11 cellular contexts compared by ENCODE assay signal in genomic region chr19:13718733-13719132, GRCh38. TPM values are rescaled to one million over a fixed set of nuclear protein-coding genes. Genes with fewer than 3 reads are reported as not detected.
A peak's percentile ranks its signal among the peaks of the same experiment; 100 is the strongest.
DNase-seq lines count a peak whose midpoint lies in the region; ATAC-seq, FAIRE-seq and TF ChIP-seq lines count a peak whose summit lies in the region.
"Had no signal": no experiment of that assay in that cellular context is flagged by ENCODE, and none has a peak within 500 bp of the region (broad histone marks: within the 10 kb centered on the region; RNA-seq: fewer than 3 reads in every experiment).

No MANE protein-coding gene starts in this region.

- no peak overlapping the region for H3K4me3 Mint-ChIP-seq in activated T-cell treated with anti-CD3 and anti-CD28 coated beads, Interleukin-2, amount 50 U/mL, for 24 hours

- H3K79me1 ChIP-seq in H1 (ENCODE audit: low read depth, low read length): no peaks in the 10 kb centered on the region

- TF ChIP-seq CTCF in right atrium auricular region (IDR thresholded peaks at IDR 0.05) (peak in 1 of 2 donors; percentile 63), OCI-LY1 (IDR thresholded peaks at IDR 0.05; ENCODE audit: low read length) (peak; percentile 8; the same call in 1 of the 2 replicates), H1 (IDR thresholded peaks at IDR 0.05; ENCODE audit: control extremely low read depth in 1 of 3, insufficient read depth in 1 of 3, low read depth in 1 of 3, low read length in 3 of 3) (peak; percentile 42 to 59 (median 57))

- H3K4me2 ChIP-seq in OCI-LY1 (ENCODE audit: low read length) (no peak overlapping the region), H1 (ENCODE audit: insufficient read depth in 1 of 2, low read depth in 2 of 2, low read length in 2 of 2) (no peak overlapping the region)
- H3K4me2 ChIP-seq: BLaER1 had no signal

- no peak overlapping the region for H3K14ac ChIP-seq in H1 (ENCODE audit: insufficient read length)

- H3K9me3 Mint-ChIP-seq in activated T-cell treated with anti-CD3 and anti-CD28 coated beads, Interleukin-2, amount 50 U/mL, for 24 hours: peaks cover 8% of the 10 kb centered on the region

- no peaks in the 10 kb centered on the region for H3K27me3 Mint-ChIP-seq in activated T-cell treated with anti-CD3 and anti-CD28 coated beads, Interleukin-2, amount 50 U/mL, for 24 hours

- H3K4ac ChIP-seq in H1 (replicated peaks; ENCODE audit: insufficient read length, low read depth, low read length): no peak overlapping the region

- no peak overlapping the region for H3K9ac ChIP-seq in OCI-LY1 (ENCODE audit: low read length)
- H3K9ac ChIP-seq in H1 (replicated peaks in 1 of 4; ENCODE audit: extremely low read depth in 1 of 4, low read depth in 3 of 4, low read length in 3 of 4): no peak overlapping the region
- H3K9ac ChIP-seq: BLaER1, parathyroid adenoma had no signal

- H3K23ac ChIP-seq in H1 (ENCODE audit: insufficient read length): no peak overlapping the region

- no peak overlapping the region for H2BK12ac ChIP-seq in H1 (ENCODE audit: low read depth, low read length)

- H3K79me2 ChIP-seq in OCI-LY1 (ENCODE audit: insufficient read depth, low read length) (no peaks in the 10 kb centered on the region), H1 (ENCODE audit: control insufficient read depth in 1 of 2, insufficient read depth in 2 of 2, low read length in 2 of 2) (no peaks in the 10 kb centered on the region)
- H3K79me2 ChIP-seq: parathyroid adenoma had no signal

- intact Hi-C loops in Right ventricle myocardium superior (cut with DNase I): no loop called here

- H3K9me3 ChIP-seq in right atrium auricular region (peaks cover 0 to 17% of the 10 kb centered on the region in 2 donors), OCI-LY1 (ENCODE audit: low read length) (no peaks in the 10 kb centered on the region), H1 (ENCODE audit: insufficient read depth in 2 of 2, low read depth in 1 of 2, low read length in 1 of 2) (peaks cover 0 to 7% of the 10 kb centered on the region in 2 experiments; a peak in 2 of 4 replicates)

- no peaks in the 10 kb centered on the region for H3K4me1 ChIP-seq in right atrium auricular region
- H3K4me1 ChIP-seq in OCI-LY1 (ENCODE audit: insufficient read depth, low read length, severe bottlenecking): no peaks in the 10 kb centered on the region
- H3K4me1 ChIP-seq in H1 (replicated peaks in 1 of 4; ENCODE audit: control insufficient read depth in 3 of 4, insufficient read depth in 4 of 4, low read length in 3 of 4): no peaks in the 10 kb centered on the region
- H3K4me1 ChIP-seq: BLaER1, parathyroid adenoma had no signal

- no peaks in the 10 kb centered on the region for H4K20me1 ChIP-seq in OCI-LY1 (ENCODE audit: insufficient read depth, low read length)
- no peaks in the 10 kb centered on the region for H4K20me1 ChIP-seq in H1 (replicated peaks in 1 of 2; ENCODE audit: control insufficient read depth in 1 of 2, insufficient read depth in 2 of 2, low read length in 2 of 2)
- H4K20me1 ChIP-seq: BLaER1 had no signal

- no peak overlapping the region for H3K4me3 ChIP-seq in right atrium auricular region
- H3K4me3 ChIP-seq in OCI-LY1 (ENCODE audit: low read depth, low read length, poor library complexity, severe bottlenecking): no peak overlapping the region
- H3K4me3 ChIP-seq in H1 (ENCODE audit: extremely low read depth in 1 of 4, insufficient read depth in 2 of 4, low read depth in 3 of 4, low read length in 4 of 4): no peak overlapping the region
- H3K4me3 ChIP-seq: BLaER1 had no signal

- H2AFZ ChIP-seq in OCI-LY1 (ENCODE audit: low read length) (no peak overlapping the region), H1 (ENCODE audit: low read length) (no peak overlapping the region)
- H2AFZ ChIP-seq: parathyroid adenoma had no signal

- no peak overlapping the region for H4K91ac ChIP-seq in H1 (replicated peaks; ENCODE audit: insufficient read length, low read length)

- DNase-seq in Right ventricle myocardium superior (peak; percentile 51), right atrium auricular region (ENCODE audit: low spot score) (no peak), H1 (ENCODE audit: low read depth in 1 of 2, low spot score in 2 of 2) (peak in 1 of 2 experiments; percentile 29), occipital lobe (lab: John Stamatoyannopoulos, UW) (peak; percentile 38), GM19239 (ENCODE audit: insufficient read length, low spot score) (no peak)
- no peak for DNase-seq in activated T-cell treated with anti-CD3 and anti-CD28 coated beads, Interleukin-2, amount 50 U/mL, for 24 hours

- no peak overlapping the region for H3K27ac Mint-ChIP-seq in activated T-cell treated with anti-CD3 and anti-CD28 coated beads, Interleukin-2, amount 50 U/mL, for 24 hours

- WGBS in H1 (ENCODE audit: extremely low coverage in 1 of 2, insufficient coverage in 1 of 2, insufficient read length in 1 of 2, insufficient replicate concordance in 2 of 2, low coverage in 1 of 2, low lambda C conversion rate in 2 of 2, missing lambda C conversion rate in 1 of 2), 2 experiments: 53% methylated on average over 9 of the region's 9 CpGs; no CpG with 5 or more reads in 1 of the 2 experiments

- H3K23me2 ChIP-seq in H1 (ENCODE audit: low read depth, low read length): no peaks in the 10 kb centered on the region

- H2BK15ac ChIP-seq in H1 (ENCODE audit: low read length): no peak overlapping the region

- no peaks in the 10 kb centered on the region for H3K36me3 Mint-ChIP-seq in activated T-cell treated with anti-CD3 and anti-CD28 coated beads, Interleukin-2, amount 50 U/mL, for 24 hours (ENCODE audit: low read depth)

- no peak overlapping the region for H2BK20ac ChIP-seq in H1 (ENCODE audit: low read length)

- H4K8ac ChIP-seq in H1 (ENCODE audit: extremely low read depth, insufficient read depth, low read length): no peak overlapping the region

- no peak overlapping the region for H3K18ac ChIP-seq in H1 (ENCODE audit: extremely low read depth, low read length)

- CTCF ChIA-PET in H1 (lab: Charles Lee; ENCODE audit: partially characterized antibody): interaction anchor here (0.6 to 5.2 kb wide), 12 partner anchors 10 to 181 kb away, joined by 3 to 19 read pairs (median 3); no protein-coding TSS in a partner anchor

- H3K9me2 ChIP-seq in OCI-LY1 (ENCODE audit: low read depth, low read length): no peaks in the 10 kb centered on the region

- no peak overlapping the region for H2AK5ac ChIP-seq in H1 (ENCODE audit: low read depth, low read length)

- POLR2A ChIA-PET in H1 (lab: Charles Lee; ENCODE audit: partially characterized antibody): interaction anchor here (0.6 kb wide), 2 partner anchors 130 to 169 kb away, joined by 3 to 5 read pairs; no protein-coding TSS in a partner anchor

- H3K36me3 ChIP-seq in right atrium auricular region (no peaks in the 10 kb centered on the region), OCI-LY1 (ENCODE audit: insufficient read depth, low read length) (no peaks in the 10 kb centered on the region; the same call in 1 of the 2 replicates), H1 (ENCODE audit: control insufficient read depth in 2 of 4, insufficient read depth in 4 of 4, low read length in 3 of 4) (no peaks in the 10 kb centered on the region)
- H3K36me3 ChIP-seq: BLaER1 had no signal

- no peak for TF ChIP-seq POLR2A in H1 (IDR thresholded peaks at IDR 0.05; ENCODE audit: control extremely low read depth in 1 of 2, low read depth in 2 of 2, low read length in 2 of 2)

- H4K5ac ChIP-seq in H1 (ENCODE audit: insufficient read length, low read depth, low read length): no peak overlapping the region

- H3F3A ChIP-seq in OCI-LY1 (ENCODE audit: insufficient read depth, low read length): no peaks in the 10 kb centered on the region

- H3K27ac ChIP-seq in right atrium auricular region (no peak overlapping the region), OCI-LY1 (ENCODE audit: low read depth, low read length, poor library complexity, severe bottlenecking) (no peak overlapping the region), H1 (ENCODE audit: low read depth, low read length) (no peak overlapping the region)
- H3K27ac ChIP-seq: BLaER1, parathyroid adenoma had no signal

- ATAC-seq in Right ventricle myocardium superior (ENCODE audit: poor library complexity) (peak; percentile 89), GM21526 (IDR thresholded peaks at IDR 0.05; ENCODE audit: low FRiP score, unreplicated experiment) (no peak)

- TF ChIP-seq RAD21 in H1 (IDR thresholded peaks at IDR 0.05 in 1 of 2, conservative IDR thresholded peaks at IDR 0.05 in 1 of 2; ENCODE audit: low read depth in 2 of 2, low read length in 2 of 2): peak; percentile 82 to 86

- no peak overlapping the region for H3K56ac ChIP-seq in H1 (replicated peaks; ENCODE audit: insufficient read length, low read depth, low read length)

- no peak overlapping the region for H2BK120ac ChIP-seq in H1 (replicated peaks; ENCODE audit: low read depth, low read length)

- no peaks in the 10 kb centered on the region for H3K4me1 Mint-ChIP-seq in activated T-cell treated with anti-CD3 and anti-CD28 coated beads, Interleukin-2, amount 50 U/mL, for 24 hours (ENCODE audit: low read depth)

- H2BK5ac ChIP-seq in H1 (ENCODE audit: low read depth, low read length): no peak overlapping the region

- no peak for FAIRE-seq in H1 (lab: Jason Lieb, UNC)
- no peak for FAIRE-seq in GM19239 (lab: Jason Lieb, UNC)
- FAIRE-seq: TTC549 had no signal

- TF ChIP-seq EP300 in H1 (IDR thresholded peaks at IDR 0.05; ENCODE audit: borderline replicate concordance in 1 of 2, low read depth in 2 of 2, low read length in 2 of 2): no peak

- H3K27me3 ChIP-seq in right atrium auricular region (no peaks in the 10 kb centered on the region), OCI-LY1 (ENCODE audit: insufficient read depth, low read length) (peaks cover 10% of the 10 kb centered on the region; the same call in 1 of the 2 replicates), H1 (replicated peaks in 1 of 4; ENCODE audit: control insufficient read depth in 3 of 4, extremely low read depth in 1 of 4, insufficient read depth in 3 of 4, low read length in 3 of 4) (no peaks in the 10 kb centered on the region)
- H3K27me3 ChIP-seq: BLaER1 had no signal

RNA-seq across cellular contexts. Expression of gene MRI1, which starts 45.6 kb away (rescaled TPM):
- total RNA-seq in Right ventricle myocardium superior (15.2 TPM), right atrium auricular region (10 to 100 TPM; 18.2 to 19.4 TPM), occipital lobe (16.4 TPM)
- total RNA-seq in H1 (2021; fragmentation: NEBNext Ultra II Directional; extraction: Animal tissue kit (Norgen Biotek cat#: 25700)): 21.7 and 24.5 TPM in 2 replicates
- polyA plus RNA-seq in H1 (2011; rRNA removed): 29.5 and 44.6 TPM in 2 replicates
- polyA plus RNA-seq in H1 (2011; cell fraction: cytosol; rRNA removed): 35.0 TPM
- polyA plus RNA-seq in H1 (2011; cell fraction: nucleus; rRNA removed): 91.3 TPM
- polyA plus RNA-seq in H1 (2012, experiment 1 of 2): 14.6 to 20.0 TPM (median 18.0 TPM) in 4 replicates
- polyA plus RNA-seq in H1 (2012, experiment 2 of 2): 21.8 TPM
- polyA plus RNA-seq in H1 (2013, experiment 1 of 2): 21.4 TPM
- polyA plus RNA-seq in H1 (2013, experiment 2 of 2): 20.1 TPM
- polyA minus RNA-seq in H1 (2011; rRNA and poly(A)+ RNA removed): 14.9 and 18.8 TPM in 2 replicates
- 22.0 TPM for polyA minus RNA-seq in H1 (2011; cell fraction: cytosol; rRNA and poly(A)+ RNA removed)
- polyA minus RNA-seq in H1 (2011; cell fraction: nucleus; rRNA and poly(A)+ RNA removed): 18.2 TPM

RNA-seq across cellular contexts. Expression of gene C19orf53, which starts 55.5 kb away (rescaled TPM):
- total RNA-seq in Right ventricle myocardium superior (88.1 TPM), right atrium auricular region (100 to 1,000 TPM; 272 to 304 TPM), occipital lobe (15.8 TPM)
- 104 and 116 TPM in 2 replicates for total RNA-seq in H1 (2021; fragmentation: NEBNext Ultra II Directional; extraction: Animal tissue kit (Norgen Biotek cat#: 25700))
- polyA plus RNA-seq in H1 (2011; rRNA removed): 169 and 193 TPM in 2 replicates
- 245 TPM for polyA plus RNA-seq in H1 (2011; cell fraction: cytosol; rRNA removed)
- 182 TPM for polyA plus RNA-seq in H1 (2011; cell fraction: nucleus; rRNA removed)
- polyA plus RNA-seq in H1 (2012, experiment 1 of 2): 163 to 238 TPM (median 229 TPM) in 4 replicates
- polyA plus RNA-seq in H1 (2012, experiment 2 of 2): 247 TPM
- 287 TPM for polyA plus RNA-seq in H1 (2013, experiment 1 of 2)
- 294 TPM for polyA plus RNA-seq in H1 (2013, experiment 2 of 2)
- 41.1 and 45.8 TPM in 2 replicates for polyA minus RNA-seq in H1 (2011; rRNA and poly(A)+ RNA removed)
- polyA minus RNA-seq in H1 (2011; cell fraction: cytosol; rRNA and poly(A)+ RNA removed): 65.8 TPM
- polyA minus RNA-seq in H1 (2011; cell fraction: nucleus; rRNA and poly(A)+ RNA removed): 48.6 TPM

Comparison
In these comparisons a context has a peak if more than half of its experiments do, and no peak if none do; other contexts are left out.
1. DNase-seq: peak in Right ventricle myocardium superior (single experiment) and occipital lobe (single experiment); none in right atrium auricular region (single experiment), GM19239 (single experiment) and activated T-cell treated with anti-CD3 and anti-CD28 coated beads, Interleukin-2, amount 50 U/mL, for 24 hours (single experiment).